In the genomic region with DNA sequence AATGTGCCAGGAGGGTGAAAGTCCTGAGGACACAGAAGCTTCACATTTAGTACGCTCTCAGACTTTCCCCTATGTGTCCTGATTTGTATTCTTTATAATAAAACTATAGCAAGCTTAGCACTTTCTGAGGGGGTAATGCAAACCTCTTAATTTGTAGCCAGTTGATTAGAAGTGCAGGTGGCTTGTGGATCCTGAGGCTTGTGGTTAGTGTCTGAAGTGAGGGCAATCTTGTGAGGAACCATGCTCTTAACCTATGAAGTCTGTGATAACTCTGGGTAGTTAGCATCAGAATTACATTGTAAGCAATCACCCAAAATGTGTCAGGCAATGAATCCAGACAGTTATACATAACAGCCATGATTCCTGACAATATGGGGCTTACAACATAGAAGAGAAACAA, we compare ENCODE assay signal across 38 cellular contexts. TPM values are rescaled to one million over a fixed set of nuclear protein-coding genes. Genes with fewer than 3 reads are reported as not detected.
"Had no signal": no experiment of that assay in that cellular context is flagged by ENCODE, and none has a peak within 500 bp of the region (broad histone marks: within the 10 kb centered on the region; RNA-seq: fewer than 3 reads in every experiment).

No MANE protein-coding gene starts in this region.

- H3K27me3 ChIP-seq: MG63 had no signal

- H3K9me3 ChIP-seq: MG63 had no signal

- H3K4me3 ChIP-seq: MG63 had no signal

- DNase-seq: Karpas-422, Kasumi-1, MG63, MM.1S, MV-4-11, NCI-H1048, NCI-H1092, NCI-H1092 treated with DMSO at 0.1 percent for 48 hours, NCI-H1105, NCI-H1417, NCI-H1417 treated with DMSO at 0.1 percent for 48 hours, NCI-H1436, NCI-H1436 treated with DMSO at 0.1 percent for 48 hours, NCI-H146, NCI-H1694, NCI-H187, NCI-H187 treated with DMSO at 0.1 percent for 48 hours, NCI-H1930, NCI-H2029, NCI-H2029 treated with DMSO at 0.1 percent for 48 hours, NCI-H2081, NCI-H2081 treated with DMSO at 0.1 percent for 48 hours, NCI-H2107, NCI-H2171, NCI-H2171 treated with DMSO at 0.1 percent for 48 hours, NCI-H2227 treated with DMSO at 0.1 percent for 48 hours, NCI-H226, NCI-H345, NCI-H446, NCI-H446 treated with DMSO at 0.1 percent for 48 hours, NCI-H510A, NCI-H510A treated with DMSO at 0.1 percent for 48 hours, NCI-H524, NCI-H524 treated with DMSO at 0.1 percent for 48 hours had no signal

RNA-seq across cellular contexts. Expression of a gene that starts 51.1 kb away (rescaled TPM):
- total RNA-seq: M059J, MCF 10A, NCI-H460 had no signal

RNA-seq across cellular contexts. Expression of a gene that starts 59.1 kb away (rescaled TPM):
- total RNA-seq: LHCN-M2, M059J, MCF 10A, NCI-H460 had no signal
